ENCODE assay signal across 23 cellular contexts in the genomic region with DNA sequence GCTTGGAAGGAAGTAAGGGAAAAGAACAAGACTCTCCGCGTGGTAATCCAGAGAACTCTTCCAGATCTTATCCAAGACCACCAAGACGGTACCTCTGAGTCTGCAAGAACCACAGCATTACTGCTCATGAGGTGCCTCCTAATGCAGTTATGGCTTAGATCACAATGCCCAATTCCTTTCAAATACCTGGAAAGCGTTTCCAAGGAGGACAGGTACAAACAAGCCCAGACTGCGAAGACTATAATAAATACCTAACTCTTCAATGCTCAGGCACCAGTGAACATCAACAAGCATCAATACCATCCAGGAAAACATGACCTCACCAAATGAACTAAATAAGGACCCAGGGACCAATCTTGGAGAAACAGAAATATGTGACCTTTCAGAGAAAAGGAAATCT.
"Had no signal": no experiment of that assay in that cellular context is flagged by ENCODE, and none has a peak within 500 bp of the region (broad histone marks: within the 10 kb centered on the region; RNA-seq: fewer than 3 reads in every experiment).

No MANE protein-coding gene starts in this region.

- H3K27me3 ChIP-seq: heart right ventricle, neutrophil, right lobe of liver, tibial nerve, vagina had no signal

- H3K27ac ChIP-seq: dorsolateral prefrontal cortex, epithelial cell of prostate, heart right ventricle, lower lobe of right lung, neutrophil, pancreas, right lobe of liver, thoracic aorta, tibial nerve, vagina had no signal

- H3K4me1 ChIP-seq: heart right ventricle, lower lobe of right lung, pancreas, right lobe of liver, tibial nerve, vagina had no signal

- DNase-seq: dorsolateral prefrontal cortex; effector CD4-positive, alpha-beta T cell; foreskin fibroblast; glutamatergic neuron; heart right ventricle; hippocampal formation; immature natural killer cell; islet precursor cell; left ventricle myocardium superior; lower lobe of right lung; natural killer cell; pancreas; right lobe of liver; small intestine; stimulated activated CD4-positive, alpha-beta T cell treated with anti-CD3 and anti-CD28 coated beads, Interleukin-15, amount 100 ng/mL, for 24 hours; stimulated activated CD4-positive, alpha-beta T cell treated with anti-CD3 and anti-CD28 coated beads, Interleukin-2, amount 100 ng/mL, for 48 hours; stimulated activated naive B cell treated with anti-CD40 and anti-IgM and Interleukin-4, amounts not matched to agents 10 μg/mL and 1 μg/mL and 100 μg/mL, for 72 hours had no signal

- ATAC-seq: esophagus mucosa; heart right ventricle; left ventricle myocardium superior; natural killer cell; pancreas; right lobe of liver; stimulated activated naive B cell treated with anti-CD40 and anti-IgM and Interleukin-4, amounts not matched to agents 10 μg/mL and 1 μg/mL and 100 μg/mL, for 72 hours had no signal

- H3K9me3 ChIP-seq: lower lobe of right lung, neutrophil, pancreas, right lobe of liver, thoracic aorta, tibial nerve, vagina had no signal

- H3K36me3 ChIP-seq: heart right ventricle, lower lobe of right lung, neutrophil, pancreas, right lobe of liver, thoracic aorta, tibial nerve, vagina had no signal

- H3K4me3 ChIP-seq: dorsolateral prefrontal cortex, heart right ventricle, lower lobe of right lung, pancreas, right lobe of liver, thoracic aorta, tibial nerve, vagina had no signal
